ENCODE assay signal across 12 cellular contexts in genomic region chr1:223733898-223734852, GRCh38. TPM values are rescaled to one million over a fixed set of nuclear protein-coding genes. Genes with fewer than 3 reads are reported as not detected.
DNase-seq lines count a peak whose midpoint lies in the region; ATAC-seq, FAIRE-seq and TF ChIP-seq lines count a peak whose summit lies in the region.
"Had no signal": no experiment of that assay in that cellular context is flagged by ENCODE, and none has a peak within 500 bp of the region (broad histone marks: within the 10 kb centered on the region; RNA-seq: fewer than 3 reads in every experiment).

No MANE protein-coding gene starts in this region.

- FAIRE-seq in small intestine (lab: Jason Lieb, UNC), result no peak

- peaks cover 0 to 8% of the 10 kb centered on the region in 2 experiments; a peak in 1 of 3 replicates for H3K36me3 ChIP-seq in HEK293 (ENCODE audit: control insufficient read depth in 2 of 2, insufficient read depth in 1 of 2, low read length in 2 of 2)
- H3K36me3 ChIP-seq in left lung, result peaks cover 0 to 9% of the 10 kb centered on the region in 2 donors
- no peaks in the 10 kb centered on the region for H3K36me3 ChIP-seq in small intestine (ENCODE audit: control insufficient read depth in 2 of 2, insufficient read depth in 2 of 2, low read length in 2 of 2)

- CTCF ChIA-PET in HEK293 (lab: Yijun Ruan, JAX), result interaction anchor here (4.6 kb wide), 1 partner anchor 15 kb away, joined by 23 read pairs; no protein-coding TSS in a partner anchor

- no peak overlapping the region for H3K4me3 ChIP-seq in HEK293 (ENCODE audit: low read depth, low read length)
- H3K4me3 ChIP-seq in left lung, result no peak overlapping the region
- no peak overlapping the region for H3K4me3 ChIP-seq in small intestine (ENCODE audit: low read depth in 1 of 2, low read length in 2 of 2)
- H3K4me3 ChIP-seq: GM23248 had no signal

- TF ChIP-seq CTCF in HEK293 (tag by site-specific recombination; IDR thresholded peaks at IDR 0.05), result no peak
- no peak for TF ChIP-seq CTCF in left lung (IDR thresholded peaks at IDR 0.05)

- H3K4me1 ChIP-seq in HEK293 (ENCODE audit: control insufficient read depth, insufficient read depth, low read length), result peaks cover 48% of the 10 kb centered on the region
- H3K4me1 ChIP-seq in left lung, result peaks cover 42 to 74% of the 10 kb centered on the region in 2 donors
- H3K4me1 ChIP-seq in small intestine (ENCODE audit: control insufficient read depth in 2 of 2, insufficient read depth in 1 of 2, low read depth in 1 of 2, low read length in 1 of 2), result peaks cover 0 to 15% of the 10 kb centered on the region in 2 donors

- DNase-seq in anterior cingulate cortex (lab: John Stamatoyannopoulos, UW) (peak in 40 of 58 donors; percentile 12 to 79 (median 47)), left lung (peak in 1 of 2 donors; percentile 54), small intestine (peak; percentile 19)
- DNase-seq in effector CD4-positive, alpha-beta T cell, result no peak
- DNase-seq: activated CD4-positive, CD25-positive, alpha-beta regulatory T cell treated with anti-CD3 and anti-CD28 coated beads, Interleukin-2, amount 50 U/mL, for 72 hours; GM23248; NCI-H1048 had no signal

- H3K9me3 ChIP-seq in HEK293 (ENCODE audit: control insufficient read depth, insufficient read depth, low read depth, low read length) (no peaks in the 10 kb centered on the region), left lung (no peaks in the 10 kb centered on the region), small intestine (ENCODE audit: control insufficient read depth, low read depth) (no peaks in the 10 kb centered on the region)

- intact Hi-C loops in left lung (cut with DNase I), result no loop called here

- no peaks in the 10 kb centered on the region for H3K27me3 ChIP-seq in left lung
- H3K27me3 ChIP-seq in small intestine (ENCODE audit: control insufficient read depth in 2 of 2, insufficient read depth in 2 of 2, low read length in 2 of 2), result no peaks in the 10 kb centered on the region

- POLR2A ChIA-PET in HEK293 (lab: Yijun Ruan, JAX), result no interaction called here

- WGBS in small intestine, 3 donors, result 70 to 75% (median 72%) methylated on average over 20 of the region's 20 CpGs

- H3K27ac ChIP-seq in HEK293 (ENCODE audit: extremely low read depth, low read depth, low read length), result no peak overlapping the region
- peak overlapping the region; percentile 69 to 86 for H3K27ac ChIP-seq in left lung
- peak overlapping the region in 1 of 2 donors; percentile 50 for H3K27ac ChIP-seq in small intestine (ENCODE audit: low read depth in 1 of 2, low read length in 1 of 2)
- H3K27ac ChIP-seq: GM23248 had no signal

- ATAC-seq in left lung (peak; percentile 30), GM19455 (IDR thresholded peaks at IDR 0.05; ENCODE audit: unreplicated experiment) (no peak), HG02588 (IDR thresholded peaks at IDR 0.05; ENCODE audit: unreplicated experiment) (no peak), GM19324 (IDR thresholded peaks at IDR 0.05; ENCODE audit: low FRiP score, unreplicated experiment) (no peak)

TF ChIP-seq in HEK293, 187 proteins besides CTCF, POLR2A, EP300 and RAD21:
- TF ChIP-seq ZBTB48 (tag by site-specific recombination; IDR thresholded peaks at IDR 0.05) (peak; percentile 62; the same call in 1 of the 2 replicates), ZNF785 (tag by site-specific recombination; IDR thresholded peaks at IDR 0.05) (no peak), PRDM4 (tag by site-specific recombination; IDR thresholded peaks at IDR 0.05) (0 out of 2 replicates have a peak, but pooled peaks have one; percentile 31), GLIS1 (tag by site-specific recombination; IDR thresholded peaks at IDR 0.05) (peak; percentile 18; the same call in 1 of the 2 replicates), ZNF423 (tag by site-specific recombination; IDR thresholded peaks at IDR 0.05) (0 out of 2 replicates have a peak, but pooled peaks have one; percentile 29), REPIN1 (tag by site-specific recombination; IDR thresholded peaks at IDR 0.05; ENCODE audit: low read depth) (no peak)

RNA-seq across cellular contexts. Expression of gene CAPN2, which starts 21.8 kb away (rescaled TPM):
- total RNA-seq in left lung, result 100 to 1,000 TPM; 350 to 434 TPM
- polyA plus RNA-seq in small intestine, result 100 to 1,000 TPM in 1 of 3 donors, 10 to 100 TPM in 2; 47.0 to 115 (median 68.8) TPM
- total RNA-seq: OCI-LY7 had no signal
